ENCODE assay signal across 31 cellular contexts in the genomic region with DNA sequence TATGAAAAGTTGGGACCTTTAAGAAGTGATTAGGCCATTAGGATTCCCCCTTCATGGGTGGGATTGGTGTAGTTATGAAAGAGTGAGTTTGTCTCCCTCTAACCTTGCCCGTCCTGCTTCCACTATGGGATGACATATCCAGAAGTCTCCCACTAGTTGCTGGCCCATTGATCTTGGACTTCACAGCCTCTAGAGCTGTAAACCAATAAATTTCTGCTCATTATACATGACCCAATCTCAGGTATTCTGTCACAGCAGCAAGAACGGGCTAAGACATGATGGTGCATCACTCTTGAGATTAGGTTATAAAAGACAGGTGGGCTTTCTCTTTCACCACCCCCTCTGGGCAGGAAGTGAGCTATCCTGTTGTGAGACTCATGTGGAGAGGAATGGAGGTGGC. TPM values are rescaled to one million over a fixed set of nuclear protein-coding genes. Genes with fewer than 3 reads are reported as not detected.
"Had no signal": no experiment of that assay in that cellular context is flagged by ENCODE, and none has a peak within 500 bp of the region (broad histone marks: within the 10 kb centered on the region; RNA-seq: fewer than 3 reads in every experiment).

No MANE protein-coding gene starts in this region.

- ATAC-seq: natural killer cell; psoas muscle; right cardiac atrium; sciatic nerve; stimulated activated memory B cell treated with anti-CD40 and anti-IgM and Interleukin-4, amounts not matched to agents 10 μg/mL and 1 μg/mL and 100 μg/mL, for 72 hours; stimulated activated naive CD8-positive, alpha-beta T cell treated with anti-CD3 and anti-CD28 coated beads, Interleukin-15, amount 100 ng/mL, for 72 hours; stimulated activated naive CD8-positive, alpha-beta T cell treated with anti-CD3 and anti-CD28 coated beads, Interleukin-15, Interleukin-2, amounts not matched to agents 100 U/mL and 50 U/mL, for 24 hours; upper lobe of right lung had no signal

- H3K4me3 ChIP-seq: neural progenitor cell, ovary, psoas muscle, skin epidermis, smooth muscle cell, spleen, suprapubic skin, testis, tibial artery, transverse colon, upper lobe of right lung, vagina had no signal

- H3K27me3 Mint-ChIP-seq: progenitor cell of endocrine pancreas, type B pancreatic cell had no signal

- DNase-seq: natural killer cell; occipital lobe; ovary; posterior cingulate gyrus; psoas muscle; right cardiac atrium; spleen; stimulated activated CD4-positive, alpha-beta T cell treated with anti-CD3 and anti-CD28 coated beads, Interleukin-12 subunit alpha, Interleukin-12 subunit beta, amount 100 ng/mL, for 4 hours; stimulated activated CD4-positive, alpha-beta T cell treated with anti-CD3 and anti-CD28 coated beads, Interleukin-1b, Interleukin-23, amount 100 ng/mL, for 48 hours; stimulated activated CD4-positive, alpha-beta T cell treated with anti-CD3 and anti-CD28 coated beads, Interleukin-4, amount 100 ng/mL, for 1 hour; stimulated activated CD4-positive, alpha-beta T cell treated with anti-CD3 and anti-CD28 coated beads, Interleukin-4, amount 100 ng/mL, for 4 hours; stimulated activated CD8-positive, alpha-beta memory T cell treated with anti-CD3 and anti-CD28 coated beads, Interleukin-4, amount 100 ng/mL, for 48 hours; stimulated activated naive CD4-positive, alpha-beta T cell; stimulated activated naive CD8-positive, alpha-beta T cell treated with anti-CD3 and anti-CD28 coated beads, Interleukin-15, amount 100 ng/mL, for 72 hours; stimulated activated naive CD8-positive, alpha-beta T cell treated with anti-CD3 and anti-CD28 coated beads, Interleukin-15, Interleukin-2, amounts not matched to agents 100 U/mL and 50 U/mL, for 24 hours; substantia nigra; testis; tibial artery; transverse colon; upper lobe of right lung had no signal

- H3K36me3 Mint-ChIP-seq: natural killer cell; neural progenitor cell; stimulated activated memory B cell treated with anti-CD40 and anti-IgM and Interleukin-4, amounts not matched to agents 10 μg/mL and 1 μg/mL and 100 μg/mL, for 72 hours; type B pancreatic cell had no signal

- H3K27ac Mint-ChIP-seq: natural killer cell; nephron; neural progenitor cell; progenitor cell of endocrine pancreas; stimulated activated memory B cell treated with anti-CD40 and anti-IgM and Interleukin-4, amounts not matched to agents 10 μg/mL and 1 μg/mL and 100 μg/mL, for 72 hours; stimulated activated naive CD8-positive, alpha-beta T cell treated with anti-CD3 and anti-CD28 coated beads, Interleukin-15, amount 100 ng/mL, for 72 hours; type B pancreatic cell had no signal

- H3K9me3 Mint-ChIP-seq: natural killer cell had no signal

- H3K4me3 Mint-ChIP-seq: natural killer cell; nephron; neural progenitor cell; stimulated activated memory B cell treated with anti-CD40 and anti-IgM and Interleukin-4, amounts not matched to agents 10 μg/mL and 1 μg/mL and 100 μg/mL, for 72 hours; stimulated activated naive CD8-positive, alpha-beta T cell treated with anti-CD3 and anti-CD28 coated beads, Interleukin-15, amount 100 ng/mL, for 72 hours; type B pancreatic cell had no signal

- H3K4me1 Mint-ChIP-seq: natural killer cell; nephron; neural progenitor cell; stimulated activated memory B cell treated with anti-CD40 and anti-IgM and Interleukin-4, amounts not matched to agents 10 μg/mL and 1 μg/mL and 100 μg/mL, for 72 hours; stimulated activated naive CD8-positive, alpha-beta T cell treated with anti-CD3 and anti-CD28 coated beads, Interleukin-15, amount 100 ng/mL, for 72 hours had no signal

- H3K27ac ChIP-seq: neural progenitor cell, ovary, parathyroid adenoma, psoas muscle, skin epidermis, suprapubic skin, testis, tibial artery, transverse colon, upper lobe of right lung, vagina had no signal

RNA-seq across cellular contexts. Expression of a gene that starts 8.6 kb away (rescaled TPM):
- total RNA-seq: natural killer cell had no signal
